ENCODE assay signal across 1 cellular context in genomic region chr9:14547245-14548060, GRCh38.
TF ChIP-seq lines count a peak whose summit lies in the region.

No MANE protein-coding gene starts in this region.

TF ChIP-seq in H1, 55 proteins besides CTCF, POLR2A, EP300 and RAD21 (continued from another document):
- TF ChIP-seq PHF8 (conservative IDR thresholded peaks at IDR 0.05; ENCODE audit: low read depth, low read length), result no peak
- no peak for TF ChIP-seq TAF7 (optimal IDR thresholded peaks at IDR 0.05; ENCODE audit: borderline replicate concordance, low read depth, low read length)
- no peak for TF ChIP-seq SIRT6 (IDR thresholded peaks at IDR 0.05; ENCODE audit: low read length)
- peak; percentile 16 for TF ChIP-seq TAF1 (IDR thresholded peaks at IDR 0.05; ENCODE audit: low read depth, low read length)
- TF ChIP-seq FOSL1 (IDR thresholded peaks at IDR 0.05; ENCODE audit: insufficient read depth, low read depth, low read length), result no peak
- TF ChIP-seq NANOG (IDR thresholded peaks at IDR 0.05; ENCODE audit: insufficient read depth, low read depth, low read length, poor library complexity, severe bottlenecking), result peak; percentile 66
- TF ChIP-seq KDM4A (IDR thresholded peaks at IDR 0.05; ENCODE audit: low read depth, low read length, severe bottlenecking), result no peak
- TF ChIP-seq SIN3A (conservative IDR thresholded peaks at IDR 0.05 in 1 of 2, IDR thresholded peaks at IDR 0.05 in 1 of 2; ENCODE audit: low read depth in 1 of 2, low read length in 2 of 2), result no peak
- peak; percentile 7; the same call in 1 of the 2 replicates for TF ChIP-seq MAFK (IDR thresholded peaks at IDR 0.05; ENCODE audit: low read depth, low read length)
- TF ChIP-seq SIX5 (IDR thresholded peaks at IDR 0.05; ENCODE audit: low read depth, low read length), result no peak
- TF ChIP-seq CHD2 (IDR thresholded peaks at IDR 0.05; ENCODE audit: low read length), result peak; percentile 61
- TF ChIP-seq, protein P1, sequence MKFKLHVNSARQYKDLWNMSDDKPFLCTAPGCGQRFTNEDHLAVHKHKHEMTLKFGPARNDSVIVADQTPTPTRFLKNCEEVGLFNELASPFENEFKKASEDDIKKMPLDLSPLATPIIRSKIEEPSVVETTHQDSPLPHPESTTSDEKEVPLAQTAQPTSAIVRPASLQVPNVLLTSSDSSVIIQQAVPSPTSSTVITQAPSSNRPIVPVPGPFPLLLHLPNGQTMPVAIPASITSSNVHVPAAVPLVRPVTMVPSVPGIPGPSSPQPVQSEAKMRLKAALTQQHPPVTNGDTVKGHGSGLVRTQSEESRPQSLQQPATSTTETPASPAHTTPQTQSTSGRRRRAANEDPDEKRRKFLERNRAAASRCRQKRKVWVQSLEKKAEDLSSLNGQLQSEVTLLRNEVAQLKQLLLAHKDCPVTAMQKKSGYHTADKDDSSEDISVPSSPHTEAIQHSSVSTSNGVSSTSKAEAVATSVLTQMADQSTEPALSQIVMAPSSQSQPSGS (IDR thresholded peaks at IDR 0.05; ENCODE audit: low read length), result no peak; the same call in 1 of the 2 replicates
- peak; percentile 36; the same call in 1 of the 2 replicates for TF ChIP-seq TBP (IDR thresholded peaks at IDR 0.05; ENCODE audit: low read depth, low read length)
- no peak for TF ChIP-seq BACH1 (IDR thresholded peaks at IDR 0.05; ENCODE audit: low read length)
- no peak for TF ChIP-seq CBX8 (IDR thresholded peaks at IDR 0.05; ENCODE audit: borderline replicate concordance, low read depth, low read length)
- no peak for TF ChIP-seq RXRA (IDR thresholded peaks at IDR 0.05; ENCODE audit: insufficient read depth, low read depth, low read length)
- TF ChIP-seq BRCA1 (IDR thresholded peaks at IDR 0.05; ENCODE audit: low read depth, low read length), result no peak
- peak; percentile 100 for TF ChIP-seq TCF12 (IDR thresholded peaks at IDR 0.05; ENCODE audit: low read depth, low read length)
- TF ChIP-seq GTF2F1 (IDR thresholded peaks at IDR 0.05; ENCODE audit: borderline replicate concordance, low read depth, low read length), result no peak
- no peak for TF ChIP-seq CREB1 (IDR thresholded peaks at IDR 0.05)
- TF ChIP-seq TEAD4 (IDR thresholded peaks at IDR 0.05; ENCODE audit: low read depth, low read length), result peak; percentile 36; the same call in 1 of the 2 replicates
- no peak for TF ChIP-seq ZNF274 (IDR thresholded peaks at IDR 0.05; ENCODE audit: borderline replicate concordance, extremely low read depth, low read length)
- TF ChIP-seq, protein P2, sequence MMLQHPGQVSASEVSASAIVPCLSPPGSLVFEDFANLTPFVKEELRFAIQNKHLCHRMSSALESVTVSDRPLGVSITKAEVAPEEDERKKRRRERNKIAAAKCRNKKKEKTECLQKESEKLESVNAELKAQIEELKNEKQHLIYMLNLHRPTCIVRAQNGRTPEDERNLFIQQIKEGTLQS (IDR thresholded peaks at IDR 0.05; ENCODE audit: insufficient read depth, low read depth, low read length), result no peak
- TF ChIP-seq SP4 (IDR thresholded peaks at IDR 0.05; ENCODE audit: low read length), result 0 out of 2 replicates have a peak, but pooled peaks have one; percentile 57
- TF ChIP-seq YY1 (IDR thresholded peaks at IDR 0.05; ENCODE audit: low read depth, low read length), result no peak
- TF ChIP-seq SAP30 (IDR thresholded peaks at IDR 0.05; ENCODE audit: insufficient read depth, insufficient replicate concordance, low read length), result no peak
- peak; percentile 66; the same call in 1 of the 2 replicates for TF ChIP-seq SP1 (IDR thresholded peaks at IDR 0.05; ENCODE audit: low read depth, low read length)
- TF ChIP-seq RNF2 (IDR thresholded peaks at IDR 0.05; ENCODE audit: borderline replicate concordance, low read depth, low read length, missing control alignments, poor library complexity, severe bottlenecking), result no peak
- 0 out of 2 replicates have a peak, but pooled peaks have one; percentile 11 for TF ChIP-seq CEBPB (IDR thresholded peaks at IDR 0.05; ENCODE audit: low read depth, low read length)
- no peak for TF ChIP-seq SRF (IDR thresholded peaks at IDR 0.05; ENCODE audit: low read depth, low read length)
- TF ChIP-seq POLR2AphosphoS5 (IDR thresholded peaks at IDR 0.05; ENCODE audit: low read depth, low read length), result no peak
- no peak for TF ChIP-seq RFX5 (IDR thresholded peaks at IDR 0.05; ENCODE audit: borderline replicate concordance, low read depth, low read length)
- no peak for TF ChIP-seq CBX5 (IDR thresholded peaks at IDR 0.05; ENCODE audit: low read depth, low read length)
- TF ChIP-seq HDAC6 (IDR thresholded peaks at IDR 0.05; ENCODE audit: low read depth, low read length), result no peak
- no peak for TF ChIP-seq SUZ12 (IDR thresholded peaks at IDR 0.05; ENCODE audit: low read length)
- peak; percentile 83; the same call in 1 of the 2 replicates for TF ChIP-seq POU5F1 (IDR thresholded peaks at IDR 0.05; ENCODE audit: low read depth, low read length)
- TF ChIP-seq E2F6 (IDR thresholded peaks at IDR 0.05), result peak; percentile 63
- TF ChIP-seq GABPA (IDR thresholded peaks at IDR 0.05; ENCODE audit: borderline replicate concordance, insufficient read depth, low read length), result no peak
- TF ChIP-seq KDM1A (IDR thresholded peaks at IDR 0.05; ENCODE audit: borderline replicate concordance, low read length), result no peak
- TF ChIP-seq KDM5A (IDR thresholded peaks at IDR 0.05; ENCODE audit: low read length), result no peak
- TF ChIP-seq SP2 (IDR thresholded peaks at IDR 0.05; ENCODE audit: low read length), result no peak
- peak; percentile 66 for TF ChIP-seq USF2 (IDR thresholded peaks at IDR 0.05; ENCODE audit: low read length)
- TF ChIP-seq, protein P3, sequence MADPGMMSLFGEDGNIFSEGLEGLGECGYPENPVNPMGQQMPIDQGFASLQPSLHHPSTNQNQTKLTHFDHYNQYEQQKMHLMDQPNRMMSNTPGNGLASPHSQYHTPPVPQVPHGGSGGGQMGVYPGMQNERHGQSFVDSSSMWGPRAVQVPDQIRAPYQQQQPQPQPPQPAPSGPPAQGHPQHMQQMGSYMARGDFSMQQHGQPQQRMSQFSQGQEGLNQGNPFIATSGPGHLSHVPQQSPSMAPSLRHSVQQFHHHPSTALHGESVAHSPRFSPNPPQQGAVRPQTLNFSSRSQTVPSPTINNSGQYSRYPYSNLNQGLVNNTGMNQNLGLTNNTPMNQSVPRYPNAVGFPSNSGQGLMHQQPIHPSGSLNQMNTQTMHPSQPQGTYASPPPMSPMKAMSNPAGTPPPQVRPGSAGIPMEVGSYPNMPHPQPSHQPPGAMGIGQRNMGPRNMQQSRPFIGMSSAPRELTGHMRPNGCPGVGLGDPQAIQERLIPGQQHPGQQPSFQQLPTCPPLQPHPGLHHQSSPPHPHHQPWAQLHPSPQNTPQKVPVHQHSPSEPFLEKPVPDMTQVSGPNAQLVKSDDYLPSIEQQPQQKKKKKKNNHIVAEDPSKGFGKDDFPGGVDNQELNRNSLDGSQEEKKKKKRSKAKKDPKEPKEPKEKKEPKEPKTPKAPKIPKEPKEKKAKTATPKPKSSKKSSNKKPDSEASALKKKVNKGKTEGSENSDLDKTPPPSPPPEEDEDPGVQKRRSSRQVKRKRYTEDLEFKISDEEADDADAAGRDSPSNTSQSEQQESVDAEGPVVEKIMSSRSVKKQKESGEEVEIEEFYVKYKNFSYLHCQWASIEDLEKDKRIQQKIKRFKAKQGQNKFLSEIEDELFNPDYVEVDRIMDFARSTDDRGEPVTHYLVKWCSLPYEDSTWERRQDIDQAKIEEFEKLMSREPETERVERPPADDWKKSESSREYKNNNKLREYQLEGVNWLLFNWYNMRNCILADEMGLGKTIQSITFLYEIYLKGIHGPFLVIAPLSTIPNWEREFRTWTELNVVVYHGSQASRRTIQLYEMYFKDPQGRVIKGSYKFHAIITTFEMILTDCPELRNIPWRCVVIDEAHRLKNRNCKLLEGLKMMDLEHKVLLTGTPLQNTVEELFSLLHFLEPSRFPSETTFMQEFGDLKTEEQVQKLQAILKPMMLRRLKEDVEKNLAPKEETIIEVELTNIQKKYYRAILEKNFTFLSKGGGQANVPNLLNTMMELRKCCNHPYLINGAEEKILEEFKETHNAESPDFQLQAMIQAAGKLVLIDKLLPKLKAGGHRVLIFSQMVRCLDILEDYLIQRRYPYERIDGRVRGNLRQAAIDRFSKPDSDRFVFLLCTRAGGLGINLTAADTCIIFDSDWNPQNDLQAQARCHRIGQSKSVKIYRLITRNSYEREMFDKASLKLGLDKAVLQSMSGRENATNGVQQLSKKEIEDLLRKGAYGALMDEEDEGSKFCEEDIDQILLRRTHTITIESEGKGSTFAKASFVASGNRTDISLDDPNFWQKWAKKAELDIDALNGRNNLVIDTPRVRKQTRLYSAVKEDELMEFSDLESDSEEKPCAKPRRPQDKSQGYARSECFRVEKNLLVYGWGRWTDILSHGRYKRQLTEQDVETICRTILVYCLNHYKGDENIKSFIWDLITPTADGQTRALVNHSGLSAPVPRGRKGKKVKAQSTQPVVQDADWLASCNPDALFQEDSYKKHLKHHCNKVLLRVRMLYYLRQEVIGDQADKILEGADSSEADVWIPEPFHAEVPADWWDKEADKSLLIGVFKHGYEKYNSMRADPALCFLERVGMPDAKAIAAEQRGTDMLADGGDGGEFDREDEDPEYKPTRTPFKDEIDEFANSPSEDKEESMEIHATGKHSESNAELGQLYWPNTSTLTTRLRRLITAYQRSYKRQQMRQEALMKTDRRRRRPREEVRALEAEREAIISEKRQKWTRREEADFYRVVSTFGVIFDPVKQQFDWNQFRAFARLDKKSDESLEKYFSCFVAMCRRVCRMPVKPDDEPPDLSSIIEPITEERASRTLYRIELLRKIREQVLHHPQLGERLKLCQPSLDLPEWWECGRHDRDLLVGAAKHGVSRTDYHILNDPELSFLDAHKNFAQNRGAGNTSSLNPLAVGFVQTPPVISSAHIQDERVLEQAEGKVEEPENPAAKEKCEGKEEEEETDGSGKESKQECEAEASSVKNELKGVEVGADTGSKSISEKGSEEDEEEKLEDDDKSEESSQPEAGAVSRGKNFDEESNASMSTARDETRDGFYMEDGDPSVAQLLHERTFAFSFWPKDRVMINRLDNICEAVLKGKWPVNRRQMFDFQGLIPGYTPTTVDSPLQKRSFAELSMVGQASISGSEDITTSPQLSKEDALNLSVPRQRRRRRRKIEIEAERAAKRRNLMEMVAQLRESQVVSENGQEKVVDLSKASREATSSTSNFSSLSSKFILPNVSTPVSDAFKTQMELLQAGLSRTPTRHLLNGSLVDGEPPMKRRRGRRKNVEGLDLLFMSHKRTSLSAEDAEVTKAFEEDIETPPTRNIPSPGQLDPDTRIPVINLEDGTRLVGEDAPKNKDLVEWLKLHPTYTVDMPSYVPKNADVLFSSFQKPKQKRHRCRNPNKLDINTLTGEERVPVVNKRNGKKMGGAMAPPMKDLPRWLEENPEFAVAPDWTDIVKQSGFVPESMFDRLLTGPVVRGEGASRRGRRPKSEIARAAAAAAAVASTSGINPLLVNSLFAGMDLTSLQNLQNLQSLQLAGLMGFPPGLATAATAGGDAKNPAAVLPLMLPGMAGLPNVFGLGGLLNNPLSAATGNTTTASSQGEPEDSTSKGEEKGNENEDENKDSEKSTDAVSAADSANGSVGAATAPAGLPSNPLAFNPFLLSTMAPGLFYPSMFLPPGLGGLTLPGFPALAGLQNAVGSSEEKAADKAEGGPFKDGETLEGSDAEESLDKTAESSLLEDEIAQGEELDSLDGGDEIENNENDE (IDR thresholded peaks at IDR 0.05; ENCODE audit: insufficient replicate concordance, low read length), result no peak
- peak in 1 of 2 experiments; percentile 50 for TF ChIP-seq BCL11A (IDR thresholded peaks at IDR 0.05; ENCODE audit: low read depth in 2 of 2, low read length in 2 of 2)
- peak; percentile 44 for TF ChIP-seq CTBP2 (IDR thresholded peaks at IDR 0.05; ENCODE audit: borderline replicate concordance, insufficient read depth, insufficient read length, low read length)
- TF ChIP-seq CHD1 (IDR thresholded peaks at IDR 0.05; ENCODE audit: low read depth, low read length), result no peak
- no peak for TF ChIP-seq NRF1 (IDR thresholded peaks at IDR 0.05; ENCODE audit: low read depth, low read length)
TF ChIP-seq in H1: peak in this region for 20.
